9 cellular contexts compared by ENCODE assay signal in the genomic region with DNA sequence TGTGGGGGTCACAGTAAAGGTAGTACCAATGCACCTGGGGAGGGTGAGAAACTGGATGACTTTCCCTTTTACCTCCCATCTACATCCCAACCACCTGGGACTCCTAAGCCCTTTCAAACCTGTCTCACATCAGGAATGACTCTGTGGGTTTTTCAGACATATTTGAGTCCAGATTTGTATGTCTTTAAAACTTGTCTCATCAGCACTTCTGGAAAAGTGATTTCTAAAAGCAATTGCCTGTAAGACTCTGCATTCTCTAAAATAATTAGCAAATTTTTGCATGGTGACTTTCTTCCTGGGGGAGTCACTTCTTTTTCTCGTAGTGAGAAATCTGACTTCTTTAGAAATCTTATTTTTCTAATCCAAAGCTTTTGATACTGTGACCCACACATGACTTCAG.
"Had no signal": no experiment of that assay in that cellular context is flagged by ENCODE, and none has a peak within 500 bp of the region (broad histone marks: within the 10 kb centered on the region; RNA-seq: fewer than 3 reads in every experiment).

No MANE protein-coding gene starts in this region.

- H3K9me3 Mint-ChIP-seq: H9 had no signal

- FAIRE-seq: H1, H54 had no signal

- H2AFZ ChIP-seq: GM23248 had no signal

- H3K4me3 ChIP-seq: GM23248 had no signal

- H3K9ac ChIP-seq: GM23248 had no signal

- H3K27ac ChIP-seq: GM23248, HL-60 had no signal

- H3K27ac Mint-ChIP-seq: H9, IgD-negative memory B cell had no signal

- H3K27me3 Mint-ChIP-seq: IgD-negative memory B cell had no signal

- H3K4me3 Mint-ChIP-seq: H9, IgD-negative memory B cell had no signal

- DNase-seq: GM23248, H9, HCEC 1CT, Kasumi-1, KG1 had no signal

- H3K36me3 Mint-ChIP-seq: IgD-negative memory B cell had no signal
